In the genomic region with DNA sequence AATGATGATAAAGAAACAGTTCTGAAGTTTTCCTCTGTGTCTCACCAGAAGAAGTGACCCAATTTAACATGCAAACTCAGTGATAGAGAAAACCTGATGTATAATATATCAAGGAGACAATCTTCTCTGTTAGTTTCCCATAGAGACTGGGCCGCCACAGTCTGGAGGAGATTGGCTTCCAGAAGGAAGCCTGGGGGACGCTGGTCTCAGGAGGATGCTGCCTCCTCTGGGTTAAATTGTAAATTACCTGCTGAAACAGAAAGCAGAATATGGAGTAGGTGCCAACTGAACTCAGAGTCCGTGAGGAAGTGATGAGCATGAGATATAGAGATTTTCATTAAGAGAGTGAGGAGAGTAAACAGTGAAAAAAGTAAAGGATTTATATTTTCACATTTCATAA, we compare ENCODE assay signal across 10 cellular contexts. TPM values are rescaled to one million over a fixed set of nuclear protein-coding genes. Genes with fewer than 3 reads are reported as not detected.
DNase-seq lines count a peak whose midpoint lies in the region; ATAC-seq and TF ChIP-seq lines count a peak whose summit lies in the region.
"Had no signal": no experiment of that assay in that cellular context is flagged by ENCODE, and none has a peak within 500 bp of the region (broad histone marks: within the 10 kb centered on the region; RNA-seq: fewer than 3 reads in every experiment).

No MANE protein-coding gene starts in this region.

- H3K27me3 Mint-ChIP-seq in activated naive CD8-positive, alpha-beta T cell treated with anti-CD3 and anti-CD28 coated beads, Interleukin-2, amount 50 U/mL, for 24 hours = peaks cover 7% of the 10 kb centered on the region
- peaks cover 16% of the 10 kb centered on the region for H3K27me3 Mint-ChIP-seq in activated T-cell treated with anti-CD3 and anti-CD28 coated beads, Interleukin-2, amount 50 U/mL, for 4 hours (ENCODE audit: low read depth)
- H3K27me3 Mint-ChIP-seq: brain had no signal

- no peak overlapping the region for H3K4me3 Mint-ChIP-seq in activated naive CD8-positive, alpha-beta T cell treated with anti-CD3 and anti-CD28 coated beads, Interleukin-2, amount 50 U/mL, for 24 hours
- H3K4me3 Mint-ChIP-seq in activated T-cell treated with anti-CD3 and anti-CD28 coated beads, Interleukin-2, amount 50 U/mL, for 4 hours = no peak overlapping the region
- H3K4me3 Mint-ChIP-seq: brain had no signal

- DNase-seq in GM10248 (ENCODE audit: extremely low spot score) (peak; percentile 53), NCI-H1105 (lab: John Stamatoyannopoulos, UW) (no peak), Right ventricle myocardium inferior (ENCODE audit: missing footprints) (no peak)
- peak; percentile 9 for DNase-seq in activated naive CD8-positive, alpha-beta T cell treated with anti-CD3 and anti-CD28 coated beads, Interleukin-2, amount 50 U/mL, for 24 hours
- DNase-seq in activated CD8-positive, alpha-beta memory T cell treated with anti-CD3 and anti-CD28 coated beads, Interleukin-2, amount 50 U/mL, for 48 hours = no peak
- no peak for DNase-seq in activated T-cell treated with anti-CD3 and anti-CD28 coated beads, Interleukin-2, amount 50 U/mL, for 4 hours

- H3K9me3 Mint-ChIP-seq in activated naive CD8-positive, alpha-beta T cell treated with anti-CD3 and anti-CD28 coated beads, Interleukin-2, amount 50 U/mL, for 24 hours = no peaks in the 10 kb centered on the region
- H3K9me3 Mint-ChIP-seq in activated T-cell treated with anti-CD3 and anti-CD28 coated beads, Interleukin-2, amount 50 U/mL, for 4 hours = peaks cover 9% of the 10 kb centered on the region

- POLR2A ChIA-PET in GM10248 (lab: Yijun Ruan, JAX) = interaction anchor here (0.6 kb wide), 1 partner anchor 152 kb away, joined by 4 read pairs; no protein-coding TSS in a partner anchor

- peak; percentile 59 for TF ChIP-seq CTCF in GM10248 (IDR thresholded peaks at IDR 0.05; ENCODE audit: control extremely low read depth, extremely low read depth, low read depth, missing control alignments)

- no peak overlapping the region for H3K27ac Mint-ChIP-seq in activated naive CD8-positive, alpha-beta T cell treated with anti-CD3 and anti-CD28 coated beads, Interleukin-2, amount 50 U/mL, for 24 hours
- H3K27ac Mint-ChIP-seq: brain, IgD-negative memory B cell had no signal

- CTCF ChIA-PET in GM10248 (lab: Yijun Ruan, JAX) = interaction anchor here (0.7 to 4.1 kb wide), 7 partner anchors 8 to 287 kb away, joined by 3 to 34 read pairs (median 3); no protein-coding TSS in a partner anchor

- peak; percentile 86 for ATAC-seq in GM19328 (IDR thresholded peaks at IDR 0.05; ENCODE audit: unreplicated experiment)
- ATAC-seq in HG03159 (IDR thresholded peaks at IDR 0.05; ENCODE audit: unreplicated experiment) = peak; percentile 82
- ATAC-seq in activated naive CD8-positive, alpha-beta T cell treated with anti-CD3 and anti-CD28 coated beads, Interleukin-2, amount 50 U/mL, for 24 hours = peak; percentile 59
- no peak for ATAC-seq in activated T-cell treated with anti-CD3 and anti-CD28 coated beads, Interleukin-2, amount 50 U/mL, for 4 hours
- ATAC-seq in Right ventricle myocardium inferior = no peak

- no peaks in the 10 kb centered on the region for H3K4me1 Mint-ChIP-seq in activated naive CD8-positive, alpha-beta T cell treated with anti-CD3 and anti-CD28 coated beads, Interleukin-2, amount 50 U/mL, for 24 hours
- peaks cover 4% of the 10 kb centered on the region for H3K4me1 Mint-ChIP-seq in activated T-cell treated with anti-CD3 and anti-CD28 coated beads, Interleukin-2, amount 50 U/mL, for 4 hours (ENCODE audit: low read depth)
- H3K4me1 Mint-ChIP-seq: brain had no signal

- intact Hi-C loops in Right ventricle myocardium inferior (cut with DNase I) = no loop called here

- no peaks in the 10 kb centered on the region for H3K36me3 Mint-ChIP-seq in activated naive CD8-positive, alpha-beta T cell treated with anti-CD3 and anti-CD28 coated beads, Interleukin-2, amount 50 U/mL, for 24 hours (ENCODE audit: low read depth)
- H3K36me3 Mint-ChIP-seq in activated T-cell treated with anti-CD3 and anti-CD28 coated beads, Interleukin-2, amount 50 U/mL, for 4 hours (ENCODE audit: insufficient read depth) = no peaks in the 10 kb centered on the region
- H3K36me3 Mint-ChIP-seq: brain had no signal

RNA-seq across cellular contexts. Expression of a gene that starts 15.8 kb away (rescaled TPM):
- not detected for total RNA-seq in activated T-cell treated with anti-CD3 and anti-CD28 coated beads, Interleukin-2, amount 50 U/mL, for 4 hours
- not detected for total RNA-seq in Right ventricle myocardium inferior

RNA-seq across cellular contexts. Expression of a gene that starts 31.5 kb away (rescaled TPM):
- not detected for total RNA-seq in activated T-cell treated with anti-CD3 and anti-CD28 coated beads, Interleukin-2, amount 50 U/mL, for 4 hours
- not detected for total RNA-seq in Right ventricle myocardium inferior

RNA-seq across cellular contexts. Expression of a gene that starts 41.7 kb away (rescaled TPM):
- total RNA-seq in activated T-cell treated with anti-CD3 and anti-CD28 coated beads, Interleukin-2, amount 50 U/mL, for 4 hours = not detected
- not detected for total RNA-seq in Right ventricle myocardium inferior

RNA-seq across cellular contexts. Expression of a gene that starts 51.9 kb away (rescaled TPM):
- total RNA-seq in activated T-cell treated with anti-CD3 and anti-CD28 coated beads, Interleukin-2, amount 50 U/mL, for 4 hours = not detected
- total RNA-seq in Right ventricle myocardium inferior = not detected

Comparison
In these comparisons a context has a peak if more than half of its experiments do, and no peak if none do; other contexts are left out.
1. DNase-seq: peak in GM10248 (single experiment) and activated naive CD8-positive, alpha-beta T cell treated with anti-CD3 and anti-CD28 coated beads, Interleukin-2, amount 50 U/mL, for 24 hours (single experiment); none in activated CD8-positive, alpha-beta memory T cell treated with anti-CD3 and anti-CD28 coated beads, Interleukin-2, amount 50 U/mL, for 48 hours (single experiment), activated T-cell treated with anti-CD3 and anti-CD28 coated beads, Interleukin-2, amount 50 U/mL, for 4 hours (single experiment), NCI-H1105 (single experiment) and Right ventricle myocardium inferior (single experiment).
2. ATAC-seq: peak in GM19328 (single experiment), HG03159 (single experiment) and activated naive CD8-positive, alpha-beta T cell treated with anti-CD3 and anti-CD28 coated beads, Interleukin-2, amount 50 U/mL, for 24 hours (single experiment); none in activated T-cell treated with anti-CD3 and anti-CD28 coated beads, Interleukin-2, amount 50 U/mL, for 4 hours (0 of 2) and Right ventricle myocardium inferior (single experiment).